Comparison of ENCODE assay signal across 8 cellular contexts in genomic region chr12:118061011-118061875, GRCh38. TPM values are rescaled to one million over a fixed set of nuclear protein-coding genes. Genes with fewer than 3 reads are reported as not detected.
DNase-seq lines count a peak whose midpoint lies in the region; ATAC-seq and TF ChIP-seq lines count a peak whose summit lies in the region.

Gene WSB2, minus strand, starts transcription at chr12:118061179. Its CDS starts 131 bp downstream, at chr12:118061048.

- H3K36me3 Mint-ChIP-seq in T-helper 17 cell (ENCODE audit: low read depth): no peaks in the 10 kb centered on the region

- no peak for TF ChIP-seq CTCF in A673 (conservative IDR thresholded peaks at IDR 0.05; ENCODE audit: low read depth, low read length)

- no peaks in the 10 kb centered on the region for H3K27me3 ChIP-seq in A673 (replicated peaks; ENCODE audit: insufficient read depth, low read depth, low read length, poor library complexity)

- peak within 1 kb of the TSS; percentile 95 for H3K27ac Mint-ChIP-seq in T-helper 17 cell

- CTCF ChIA-PET in A673 (lab: Charles Lee): no interaction called here

- ATAC-seq in GM18868 (IDR thresholded peaks at IDR 0.05; ENCODE audit: unreplicated experiment) (peak; percentile 39), T-helper 17 cell (peak; percentile 46), left cardiac atrium (peak; percentile 66 to 73)

- H3K27ac ChIP-seq in A673 (ENCODE audit: low read depth, low read length, poor library complexity, severe bottlenecking): peak within 1 kb of the TSS; percentile 92
- H3K27ac ChIP-seq in angular gyrus (ENCODE audit: low read depth, low read length): peak within 1 kb of the TSS; percentile 86
- H3K27ac ChIP-seq in urinary bladder (ENCODE audit: low read depth): peak within 1 kb of the TSS; percentile 99

- H3K4me3 Mint-ChIP-seq in T-helper 17 cell: peak within 1 kb of the TSS; percentile 99

- POLR2A ChIA-PET in A673 (lab: Charles Lee; ENCODE audit: low non-redundant PET): interaction anchor here (0.6 to 0.7 kb wide), 2 partner anchors 75 to 320 kb away, joined by 7 to 16 read pairs; no protein-coding TSS in a partner anchor

- 2% methylated on average over 73 of the region's 76 CpGs for WGBS in urinary bladder

- H3K27me3 Mint-ChIP-seq in T-helper 17 cell: no peaks in the 10 kb centered on the region

- H3K9me3 ChIP-seq in A673 (ENCODE audit: low read depth, low read length, poor library complexity, severe bottlenecking): no peaks in the 10 kb centered on the region
- no peaks in the 10 kb centered on the region for H3K9me3 ChIP-seq in T-helper 17 cell (ENCODE audit: control insufficient read depth, low read length, poor library complexity, severe bottlenecking)

- H3K4me3 ChIP-seq in A673 (ENCODE audit: low read depth, low read length, poor library complexity, severe bottlenecking) (peak within 1 kb of the TSS; percentile 72), urinary bladder (ENCODE audit: low read depth, low read length) (peak within 1 kb of the TSS; percentile 98)

- no TSS peak for BruUV-seq in A673 (replicated peaks; lab: Mats Ljungman, UMichigan)

- H3K4me1 ChIP-seq in A673 (ENCODE audit: insufficient read depth, low read length, poor library complexity, severe bottlenecking) (peaks cover 23% of the 10 kb centered on the region), urinary bladder (ENCODE audit: insufficient read depth) (peaks cover 1% of the 10 kb centered on the region)

- H3K36me3 ChIP-seq in A673 (ENCODE audit: insufficient read depth, low read length, poor library complexity, severe bottlenecking): no peaks in the 10 kb centered on the region
- H3K36me3 ChIP-seq in urinary bladder (ENCODE audit: insufficient read depth): no peaks in the 10 kb centered on the region

- DNase-seq in A673 (ENCODE audit: low spot score): peak; percentile 76
- DNase-seq in HuH-7.5 (ENCODE audit: low spot score): peak; percentile 31
- peak; percentile 16 to 55 (median 53) for DNase-seq in T-helper 17 cell
- peak; percentile 88 for DNase-seq in left cardiac atrium
- peak; percentile 68 to 95 (median 79) for DNase-seq in posterior cingulate gyrus

- intact Hi-C loops in A673 (cut with micrococcal nuclease; ENCODE audit: unreplicated experiment): loop anchor here (5.0 kb wide), 2 partner anchors 76 to 316 kb away; partner anchors contain the start of genes PEBP1 and SUDS3
- intact Hi-C loops in left cardiac atrium (cut with DNase I): loop anchor here in 1 of 2 donors (5.0 kb wide), 1 partner anchor 41 kb away; the partner anchor contains the start of gene VSIG10
- intact Hi-C loops in posterior cingulate gyrus (cut with DNase I): loop anchor here (2.0 to 5.0 kb wide), 2 partner anchors 44 to 314 kb away; partner anchors contain the start of gene RFC5

- peaks cover 38% of the 10 kb centered on the region for H3K4me1 Mint-ChIP-seq in T-helper 17 cell

RNA-seq across cellular contexts. Expression of gene WSB2, which starts in this region (rescaled TPM):
- total RNA-seq in A673 (2021) (97.9 and 122 TPM in 2 replicates), T-helper 17 cell (10 to 100 TPM; 26.9 to 36.2 TPM), left cardiac atrium (10 to 100 TPM; 77.6 to 83.4 TPM), urinary bladder (61.3 TPM)
- polyA plus RNA-seq in urinary bladder: 44.5 TPM

Comparison
In these comparisons a context has a peak if more than half of its experiments do, and no peak if none do; other contexts are left out.
1. Peak in every context shown above with its lines: DNase-seq, ATAC-seq, H3K4me3 ChIP-seq and H3K27ac ChIP-seq.
2. DNase-seq: peak in every context shown above with its lines; median percentile 88 in left cardiac atrium; 79 in posterior cingulate gyrus; 76 in A673; 53 in T-helper 17 cell; 31 in HuH-7.5.